8 cellular contexts compared by ENCODE assay signal in the genomic region with DNA sequence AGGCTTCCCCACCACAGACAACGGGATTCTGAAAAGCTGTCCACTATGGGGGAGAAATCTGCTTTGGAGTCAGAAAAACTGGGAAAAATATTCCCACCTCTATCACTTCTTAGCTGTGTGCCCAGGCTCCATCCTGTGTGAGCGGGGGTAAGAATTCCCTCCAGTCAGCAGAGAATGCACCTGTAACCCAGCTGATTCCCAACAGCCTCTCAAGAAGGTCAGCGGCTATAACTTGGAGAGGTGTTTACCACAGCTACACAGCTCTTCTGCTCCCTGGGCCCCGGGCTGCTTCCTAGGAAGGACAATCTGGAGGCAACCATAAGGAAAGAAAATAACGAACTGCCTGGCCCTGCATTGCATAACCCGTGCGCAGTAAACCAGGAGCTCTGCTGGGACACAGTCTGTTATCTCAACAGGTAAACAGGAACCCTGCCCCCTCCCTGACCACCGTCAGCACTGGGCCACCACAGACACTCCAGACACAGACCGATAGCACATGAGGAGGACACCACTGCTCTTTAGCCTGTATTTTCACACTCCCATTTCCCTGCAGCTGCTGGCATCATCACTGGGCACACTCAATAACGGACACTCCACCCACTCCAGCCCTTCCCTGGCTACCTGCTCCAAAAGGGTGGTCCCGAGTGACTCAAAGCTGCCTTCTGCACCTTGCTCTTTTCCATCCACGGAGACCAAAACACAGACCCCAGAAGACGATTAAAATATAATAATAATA. TPM values are rescaled to one million over a fixed set of nuclear protein-coding genes. Genes with fewer than 3 reads are reported as not detected.
DNase-seq lines count a peak whose midpoint lies in the region; ATAC-seq and TF ChIP-seq lines count a peak whose summit lies in the region.

No MANE protein-coding gene starts in this region.

- H3F3A ChIP-seq in MM.1S (ENCODE audit: insufficient read depth, low read length), result peaks cover 46% of the 10 kb centered on the region

- no peaks in the 10 kb centered on the region for H3K27me3 ChIP-seq in CD4-positive, alpha-beta memory T cell (ENCODE audit: insufficient read depth, low read length)
- no peaks in the 10 kb centered on the region for H3K27me3 ChIP-seq in MM.1S (replicated peaks; ENCODE audit: insufficient read depth, low read length)

- peaks cover 62% of the 10 kb centered on the region for H3K4me1 ChIP-seq in CD4-positive, alpha-beta memory T cell (ENCODE audit: insufficient read depth, low read length)
- H3K4me1 ChIP-seq in MM.1S (ENCODE audit: low read length), result peaks cover 46% of the 10 kb centered on the region

- H3K27ac ChIP-seq in CD4-positive, alpha-beta memory T cell (ENCODE audit: low read depth, low read length), result peak overlapping the region; percentile 62
- H3K27ac ChIP-seq in MM.1S (ENCODE audit: low read length) (peak overlapping the region; percentile 96), coronary artery (peak overlapping the region; percentile 96 to 99)

- H3K4me3 ChIP-seq in CD4-positive, alpha-beta memory T cell (ENCODE audit: low read length in 2 of 2), result peak overlapping the region; percentile 73 to 79
- H3K4me3 ChIP-seq in MM.1S (ENCODE audit: low read length), result peak overlapping the region; percentile 70
- H3K4me3 ChIP-seq in coronary artery, result peak overlapping the region; percentile 98

- H4K20me1 ChIP-seq in MM.1S (ENCODE audit: insufficient read depth, low read length), result no peaks in the 10 kb centered on the region

- H3K4me3 Mint-ChIP-seq in CD4-positive, alpha-beta memory T cell, result peak overlapping the region; percentile 92 to 99 (median 94)
- H3K4me3 Mint-ChIP-seq in naive B cell, result peak overlapping the region; percentile 84 to 96 (median 94)

- no peaks in the 10 kb centered on the region for H3K9me2 ChIP-seq in MM.1S (replicated peaks; ENCODE audit: insufficient read depth, low read length)

- no peak overlapping the region; the same call in 1 of the 2 replicates for H2AFZ ChIP-seq in MM.1S (ENCODE audit: low read length)

- H3K9me3 Mint-ChIP-seq in CD4-positive, alpha-beta memory T cell, result peaks cover 0 to 2% (median 0%) of the 10 kb centered on the region in 8 donors
- no peaks in the 10 kb centered on the region for H3K9me3 Mint-ChIP-seq in naive B cell

- H3K4me2 ChIP-seq in MM.1S (ENCODE audit: low read depth, low read length), result peak overlapping the region; percentile 99

- H3K36me3 ChIP-seq in CD4-positive, alpha-beta memory T cell (ENCODE audit: insufficient read depth, low read length), result peaks cover 9% of the 10 kb centered on the region
- H3K36me3 ChIP-seq in MM.1S (replicated peaks; ENCODE audit: insufficient read depth, low read length), result no peaks in the 10 kb centered on the region

- H3K4me1 Mint-ChIP-seq in CD4-positive, alpha-beta memory T cell, result peaks cover 36 to 76% (median 56%) of the 10 kb centered on the region in 4 donors
- peaks cover 50 to 62% (median 57%) of the 10 kb centered on the region in 3 donors for H3K4me1 Mint-ChIP-seq in naive B cell

- CTCF ChIA-PET in CD4-positive, alpha-beta memory T cell (lab: Charles Lee; ENCODE audit: partially characterized antibody), result interaction anchor here (1.0 to 11.7 kb wide), 18 partner anchors 13 to 197 kb away, joined by 3 to 132 read pairs (median 6); a partner anchor contains a TSS

- H3K9me3 ChIP-seq in CD4-positive, alpha-beta memory T cell (ENCODE audit: control insufficient read depth in 1 of 2, low read length in 2 of 2), result no peaks in the 10 kb centered on the region
- no peaks in the 10 kb centered on the region for H3K9me3 ChIP-seq in MM.1S (replicated peaks; ENCODE audit: insufficient read depth, low read length)

- ATAC-seq in naive B cell (ENCODE audit: low read depth in 2 of 2) (no peak), HG03095 (IDR thresholded peaks at IDR 0.05; ENCODE audit: unreplicated experiment) (no peak), HG02763 (IDR thresholded peaks at IDR 0.05; ENCODE audit: unreplicated experiment) (no peak)

- intact Hi-C loops in CD4-positive, alpha-beta memory T cell (cut with micrococcal nuclease), result loop anchor here (1.0 to 5.0 kb wide), 6 partner anchors 42 to 321 kb away; a partner anchor contains a TSS

- peak overlapping the region; percentile 94 to 99 (median 98) for H3K27ac Mint-ChIP-seq in CD4-positive, alpha-beta memory T cell
- peak overlapping the region; percentile 64 to 96 (median 92) for H3K27ac Mint-ChIP-seq in naive B cell

- TF ChIP-seq CTCF in MM.1S (IDR thresholded peaks at IDR 0.05; ENCODE audit: low read length) (no peak), coronary artery (IDR thresholded peaks at IDR 0.05) (no peak)

- POLR2A ChIA-PET in CD4-positive, alpha-beta memory T cell (lab: Charles Lee; ENCODE audit: partially characterized antibody), result interaction anchor here (0.6 to 8.7 kb wide), 26 partner anchors 8 to 486 kb away, joined by 3 to 133 read pairs (median 6); a partner anchor contains a TSS

- H3K9ac ChIP-seq in MM.1S (ENCODE audit: low read length), result peak overlapping the region; percentile 85

- no peaks in the 10 kb centered on the region for H3K27me3 Mint-ChIP-seq in CD4-positive, alpha-beta memory T cell
- H3K27me3 Mint-ChIP-seq in naive B cell, result no peaks in the 10 kb centered on the region

- peaks cover 56% of the 10 kb centered on the region for H3K79me2 ChIP-seq in MM.1S (ENCODE audit: low read length)

- DNase-seq in CD4-positive, alpha-beta memory T cell, result peak in 4 of 5 donors; percentile 9 to 50 (median 10)
- peak; percentile 61 for DNase-seq in MM.1S
- no peak for DNase-seq in coronary artery (ENCODE audit: low spot score)
- DNase-seq in naive B cell, result no peak
- no peak for DNase-seq in NCI-H1417 treated with DMSO at 0.1 percent for 48 hours (lab: John Stamatoyannopoulos, UW)
- DNase-seq in H4 (ENCODE audit: low spot score), result no peak

- peaks cover 27 to 47% of the 10 kb centered on the region in 2 donors for H3K36me3 Mint-ChIP-seq in CD4-positive, alpha-beta memory T cell
- H3K36me3 Mint-ChIP-seq in naive B cell, result peaks cover 0 to 9% of the 10 kb centered on the region in 2 donors

RNA-seq across cellular contexts. Expression of a gene that starts 2.1 kb away (rescaled TPM):
- 10 to 100 TPM; 64.5 to 68.4 TPM for total RNA-seq in CD4-positive, alpha-beta memory T cell
- polyA plus RNA-seq in CD4-positive, alpha-beta memory T cell, result 10 to 100 TPM; 11.3 to 16.2 TPM
- polyA plus RNA-seq in naive B cell (ENCODE audit: low read depth in 6 of 6), result 10 to 100 TPM in 2 of 6 donors, 1 to 10 TPM in 4; 4.0 to 10.7 (median 7.0) TPM
- total RNA-seq in H4 (2014; rRNA removed; shearing (Covaris generic)), result 13.0 and 15.9 TPM in 2 replicates

RNA-seq across cellular contexts. Expression of a gene that starts 41.3 kb away (rescaled TPM):
- 10 to 100 TPM; 29.5 to 34.3 TPM for total RNA-seq in CD4-positive, alpha-beta memory T cell
- 100 to 1,000 TPM in 1 of 2 donors, 10 to 100 TPM in 1; 98.7 to 104 TPM for polyA plus RNA-seq in CD4-positive, alpha-beta memory T cell
- 10 to 100 TPM; 74.5 to 95.8 (median 88.9) TPM for polyA plus RNA-seq in naive B cell (ENCODE audit: low read depth in 6 of 6)
- 51.2 and 54.9 TPM in 2 replicates for total RNA-seq in H4 (2014; rRNA removed; shearing (Covaris generic))

RNA-seq across cellular contexts. Expression of a gene that starts 59.0 kb away (rescaled TPM):
- total RNA-seq in CD4-positive, alpha-beta memory T cell, result not detected
- polyA plus RNA-seq in CD4-positive, alpha-beta memory T cell, result not detected
- polyA plus RNA-seq in naive B cell (ENCODE audit: low read depth in 6 of 6), result 1 to 10 TPM in 5 of 6 donors, under 1 TPM in 1; 0.99 to 6.8 (median 4.1) TPM
- not detected in 2 replicates for total RNA-seq in H4 (2014; rRNA removed; shearing (Covaris generic))

Comparison
In these comparisons a context has a peak if more than half of its experiments do, and no peak if none do; other contexts are left out.
1. DNase-seq: peak in CD4-positive, alpha-beta memory T cell (4 of 5) and MM.1S (single experiment); none in coronary artery (single experiment), naive B cell (single experiment), NCI-H1417 treated with DMSO at 0.1 percent for 48 hours (single experiment) and H4 (single experiment).
2. Peak in every context shown above with its lines, with median percentiles within 50 percentile points of each other: H3K27ac ChIP-seq and H3K4me3 ChIP-seq.